In genomic region chr6:16200231-16200941, GRCh38 we compare ENCODE assay signal across 9 cellular contexts. TPM values are rescaled to one million over a fixed set of nuclear protein-coding genes. Genes with fewer than 3 reads are reported as not detected.
DNase-seq lines count a peak whose midpoint lies in the region; ATAC-seq and TF ChIP-seq lines count a peak whose summit lies in the region.
"Had no signal": no experiment of that assay in that cellular context is flagged by ENCODE, and none has a peak within 500 bp of the region (broad histone marks: within the 10 kb centered on the region; RNA-seq: fewer than 3 reads in every experiment).

No MANE protein-coding gene starts in this region.

- H3F3A ChIP-seq in SK-N-SH (replicated peaks; ENCODE audit: insufficient read depth), result no peaks in the 10 kb centered on the region

- no peak for TF ChIP-seq CTCF in cardiac fibroblast (IDR thresholded peaks at IDR 0.05; ENCODE audit: low read depth, low read length)
- no peak for TF ChIP-seq CTCF in mucosa of descending colon (IDR thresholded peaks at IDR 0.05)
- no peak for TF ChIP-seq CTCF in transverse colon (IDR thresholded peaks at IDR 0.05)
- TF ChIP-seq CTCF in SK-N-SH (IDR thresholded peaks at IDR 0.05), result no peak

- H3K27me3 ChIP-seq in transverse colon (no peaks in the 10 kb centered on the region), SK-N-SH (ENCODE audit: insufficient read depth) (no peaks in the 10 kb centered on the region; the same call in 1 of the 2 replicates)

- TF ChIP-seq POLR2A in transverse colon (IDR thresholded peaks at IDR 0.05), result no peak

- ATAC-seq in mucosa of descending colon, result peak; percentile 77
- ATAC-seq in GM19463 (IDR thresholded peaks at IDR 0.05; ENCODE audit: unreplicated experiment), result no peak

- H3K9ac ChIP-seq in SK-N-SH, result no peak overlapping the region

- H3K4me1 ChIP-seq in mucosa of descending colon (ENCODE audit: low read depth) (peaks cover under 1% of the 10 kb centered on the region), transverse colon (peaks cover 0 to 16% (median 9%) of the 10 kb centered on the region in 4 donors), SK-N-SH (ENCODE audit: control insufficient read depth in 1 of 2, insufficient read depth in 2 of 2, low read depth in 1 of 2, low read length in 1 of 2) (peaks cover 0 to 5% of the 10 kb centered on the region in 2 experiments; a peak in 2 of 4 replicates)

- H3K9me2 ChIP-seq in SK-N-SH, result no peaks in the 10 kb centered on the region; the same call in 1 of the 2 replicates

- no peaks in the 10 kb centered on the region for H3K79me2 ChIP-seq in SK-N-SH (ENCODE audit: insufficient read depth)

- H3K36me3 ChIP-seq in mucosa of descending colon (ENCODE audit: low read depth) (no peaks in the 10 kb centered on the region), transverse colon (no peaks in the 10 kb centered on the region), SK-N-SH (replicated peaks in 1 of 2; ENCODE audit: control insufficient read depth in 1 of 2, insufficient read depth in 2 of 2, low read length in 1 of 2) (no peaks in the 10 kb centered on the region)

- H3K4me3 ChIP-seq in cardiac fibroblast (replicated peaks in 1 of 2; ENCODE audit: low read depth in 2 of 2, low read length in 2 of 2), result no peak overlapping the region
- H3K4me3 ChIP-seq in mucosa of descending colon, result no peak overlapping the region
- peak overlapping the region in 2 of 4 donors; percentile 3 to 7 for H3K4me3 ChIP-seq in transverse colon
- no peak overlapping the region for H3K4me3 ChIP-seq in SK-N-SH (ENCODE audit: low read depth in 2 of 2, low read length in 1 of 2)

- H3K9me3 ChIP-seq in mucosa of descending colon (no peaks in the 10 kb centered on the region), transverse colon (no peaks in the 10 kb centered on the region), SK-N-SH (no peaks in the 10 kb centered on the region)

- intact Hi-C loops in mucosa of descending colon (cut with DNase I, micrococcal nuclease), result no loop called here
- intact Hi-C loops in transverse colon (cut with DNase I; ENCODE audit: low total_unique reads), result no loop called here

- POLR2A ChIA-PET in SK-N-SH (lab: Yijun Ruan, JAX), result no interaction called here

- DNase-seq in NCI-H146 (lab: John Stamatoyannopoulos, UW) (peak; percentile 3), NCI-H146 treated with DMSO at 0.1 percent for 48 hours (lab: John Stamatoyannopoulos, UW; ENCODE audit: unreplicated experiment) (no peak), cardiac fibroblast (ENCODE audit: low read depth in 2 of 2) (peak; percentile 4 to 9), mucosa of descending colon (peak in 1 of 3 donors; percentile 44), transverse colon (peak; percentile 41), SW480 (ENCODE audit: low spot score) (no peak), SK-N-SH (no peak)
- DNase-seq: EL had no signal

- in situ Hi-C loops in transverse colon (cut with MboI; ENCODE audit: low pct_ligation_motif_present in 1 of 4, low pct_unique_long_range_greater_than_20kb in 1 of 4, low sequenced_read_pairs in 3 of 4), result loop anchor here in 3 of 4 donors (5.0 to 10.0 kb wide), 2 partner anchors 506 to 508 kb away; no protein-coding TSS in a partner anchor

- TF ChIP-seq RAD21 in SK-N-SH (IDR thresholded peaks at IDR 0.05; ENCODE audit: low read length), result no peak

- 41 to 50% methylated on average over 11 to 19 of the region's 19 CpGs for WGBS in transverse colon (ENCODE audit: low coverage in 1 of 2), 2 donors
- WGBS in SK-N-SH (ENCODE audit: low lambda C conversion rate), result 77% methylated on average over 19 of the region's 19 CpGs

- CTCF ChIA-PET in SK-N-SH (lab: Yijun Ruan, JAX), result interaction anchor here (0.9 to 19.3 kb wide), 5 partner anchors 14 to 577 kb away, joined by 3 to 226 read pairs (median 4); partner anchors contain the start of gene MYLIP

- no peaks in the 10 kb centered on the region for H4K20me1 ChIP-seq in SK-N-SH (ENCODE audit: insufficient read depth)

- H3K27ac ChIP-seq in transverse colon, result no peak overlapping the region
- no peak overlapping the region for H3K27ac ChIP-seq in SK-N-SH (ENCODE audit: low read depth in 2 of 2, low read length in 1 of 2)

- no peak overlapping the region for H2AFZ ChIP-seq in SK-N-SH (ENCODE audit: low read depth)

- no peak for TF ChIP-seq EP300 in transverse colon (IDR thresholded peaks at IDR 0.05; ENCODE audit: low read depth)
- no peak for TF ChIP-seq EP300 in SK-N-SH (IDR thresholded peaks at IDR 0.05; ENCODE audit: borderline replicate concordance in 1 of 2, low read depth in 1 of 2, low read length in 1 of 2)

- no peak overlapping the region for H3K4me2 ChIP-seq in SK-N-SH

TF ChIP-seq in SK-N-SH, 30 proteins besides CTCF, POLR2A, EP300 and RAD21:
- no peak for TF ChIP-seq SMC3 (IDR thresholded peaks at IDR 0.05; ENCODE audit: low read depth, low read length)
- TF ChIP-seq JUND (IDR thresholded peaks at IDR 0.05), result no peak
- TF ChIP-seq RXRA (IDR thresholded peaks at IDR 0.05; ENCODE audit: borderline replicate concordance, low read depth), result no peak
- no peak for TF ChIP-seq YY1 (IDR thresholded peaks at IDR 0.05; ENCODE audit: low read depth)
- TF ChIP-seq MAX (IDR thresholded peaks at IDR 0.05; ENCODE audit: low read depth), result no peak
- TF ChIP-seq RCOR1 (IDR thresholded peaks at IDR 0.05; ENCODE audit: low read length), result no peak
- TF ChIP-seq FOXJ3 (CRISPR knock-in tag; IDR thresholded peaks at IDR 0.05), result no peak
- no peak for TF ChIP-seq RFX5 (IDR thresholded peaks at IDR 0.05; ENCODE audit: low read length)
- TF ChIP-seq ZBTB33 (IDR thresholded peaks at IDR 0.05; ENCODE audit: borderline replicate concordance, low read depth), result no peak
- TF ChIP-seq TAF1 (IDR thresholded peaks at IDR 0.05; ENCODE audit: borderline replicate concordance, low read depth, low read length), result no peak
- no peak for TF ChIP-seq FOXM1 (IDR thresholded peaks at IDR 0.05; ENCODE audit: low read depth)
- no peak for TF ChIP-seq GATA2 (CRISPR knock-in tag; IDR thresholded peaks at IDR 0.05)
- no peak for TF ChIP-seq USF1 (IDR thresholded peaks at IDR 0.05; ENCODE audit: borderline replicate concordance, low read depth)
- TF ChIP-seq NFIC (IDR thresholded peaks at IDR 0.05; ENCODE audit: borderline replicate concordance), result no peak
- no peak for TF ChIP-seq ELF1 (IDR thresholded peaks at IDR 0.05)
- TF ChIP-seq USF2 (IDR thresholded peaks at IDR 0.05; ENCODE audit: borderline replicate concordance, low read depth, low read length), result no peak

RNA-seq across cellular contexts. Expression of gene GMPR, which starts 38.0 kb away (rescaled TPM):
- total RNA-seq in mucosa of descending colon (1 to 10 TPM; 2.0 to 9.2 (median 3.9) TPM), transverse colon (1 to 10 TPM in 3 of 4 donors, not detected in 1; 4.4 to 5.1 (median 4.5) TPM)
- polyA plus RNA-seq in SK-N-SH (2012; rRNA removed), result 18.4 and 21.0 TPM in 2 replicates
- 19.0 and 21.2 TPM in 2 replicates for polyA plus RNA-seq in SK-N-SH (2012; cell fraction: cytosol; rRNA removed)
- polyA plus RNA-seq in SK-N-SH (2012; cell fraction: nucleus; rRNA removed), result 11.0 and 12.5 TPM in 2 replicates

Comparison
In these comparisons a context has a peak if more than half of its experiments do, and no peak if none do; other contexts are left out.
1. DNase-seq: peak in NCI-H146 (single experiment), cardiac fibroblast (2 of 2) and transverse colon (single experiment); none in NCI-H146 treated with DMSO at 0.1 percent for 48 hours (single experiment), SW480 (single experiment) and SK-N-SH (single experiment).